In genomic region chr17:35312790-35313711, GRCh38 we compare ENCODE assay signal across 8 cellular contexts.
DNase-seq lines count a peak whose midpoint lies in the region; TF ChIP-seq lines count a peak whose summit lies in the region.

No MANE protein-coding gene starts in this region.

- peak; percentile 21 for DNase-seq in DMS79 (lab: John Stamatoyannopoulos, UW)
- peak; percentile 85 for DNase-seq in H9
- peak; percentile 31 for DNase-seq in NCI-H146 (lab: John Stamatoyannopoulos, UW)
- peak; percentile 46 for DNase-seq in UCSD-AML1 (lab: John Stamatoyannopoulos, UW; ENCODE audit: unreplicated experiment)
- DNase-seq in T47D (ENCODE audit: low read depth in 1 of 2, low spot score in 1 of 2), result peak; percentile 63 to 77
- DNase-seq in immature natural killer cell, result peak; percentile 92 to 94 (median 93)
- DNase-seq in smooth muscle cell of the brain vasculature (ENCODE audit: low read depth, low spot score), result peak; percentile 46
- no peak for DNase-seq in middle frontal gyrus (ENCODE audit: extremely low spot score, low spot score)

- H4K5ac ChIP-seq in H9 (ENCODE audit: insufficient read length, low read depth, low read length), result no peak overlapping the region

- peak overlapping the region in 1 of 3 experiments; percentile 53; a peak in 2 of 7 replicates for H3K27ac Mint-ChIP-seq in H9
- H3K27ac Mint-ChIP-seq in immature natural killer cell, result peak overlapping the region; percentile 94 to 99 (median 98)

- no peak overlapping the region for H2BK20ac ChIP-seq in H9 (ENCODE audit: low read depth, low read length, poor library complexity, severe bottlenecking)

- no peaks in the 10 kb centered on the region; a peak in 1 of 7 replicates for H3K36me3 Mint-ChIP-seq in H9 (ENCODE audit: insufficient read depth in 1 of 3, low read depth in 3 of 3)
- no peaks in the 10 kb centered on the region for H3K36me3 Mint-ChIP-seq in immature natural killer cell

- peak overlapping the region; percentile 57 to 81 for H3K4me3 Mint-ChIP-seq in H9
- H3K4me3 Mint-ChIP-seq in immature natural killer cell, result peak overlapping the region; percentile 94 to 98 (median 97)

- H3K79me1 ChIP-seq in H9 (ENCODE audit: insufficient read depth, low read depth, low read length, poor library complexity, severe bottlenecking), result no peaks in the 10 kb centered on the region

- H3K4ac ChIP-seq in H9 (ENCODE audit: low read depth, low read length), result no peak overlapping the region

- peak overlapping the region; percentile 91 for H3K4me2 ChIP-seq in H9 (ENCODE audit: insufficient read depth, insufficient read length, low read length)

- H4K20me1 ChIP-seq in H9 (ENCODE audit: control insufficient read depth, insufficient read depth, insufficient read length), result no peaks in the 10 kb centered on the region

- peaks cover 15% of the 10 kb centered on the region for H3K27me3 Mint-ChIP-seq in H9 (ENCODE audit: low read depth)
- H3K27me3 Mint-ChIP-seq in immature natural killer cell (ENCODE audit: low read depth in 3 of 3), result peaks cover 0 to 4% (median 0%) of the 10 kb centered on the region in 3 donors

- no peak overlapping the region for H2BK15ac ChIP-seq in H9 (ENCODE audit: low read depth, low read length)

- H3K9ac ChIP-seq in H9 (ENCODE audit: extremely low read depth, insufficient read length, low read length), result peak overlapping the region; percentile 40

- no peak overlapping the region for H3K27ac ChIP-seq in H9 (ENCODE audit: insufficient read length, low read depth, low read length)

- H3K4me1 Mint-ChIP-seq in H9 (peaks cover 42 to 44% of the 10 kb centered on the region in 2 experiments), immature natural killer cell (peaks cover 41 to 58% of the 10 kb centered on the region in 2 donors)

- H3K4me1 ChIP-seq in H9 (ENCODE audit: insufficient read depth, low read length), result no peaks in the 10 kb centered on the region; the same call in 1 of the 2 replicates

- peaks cover 10% of the 10 kb centered on the region; the same call in 1 of the 2 replicates for H3K27me3 ChIP-seq in H9 (ENCODE audit: insufficient read depth, low read length)

- no CpG with 5 or more reads among the region's 20 CpGs for WGBS in H9 (ENCODE audit: extremely low coverage, insufficient read length, low lambda C conversion rate)

- no peak overlapping the region for H2BK5ac ChIP-seq in H9 (ENCODE audit: insufficient read length, low read length)

- H2BK120ac ChIP-seq in H9 (ENCODE audit: low read depth, low read length, poor library complexity, severe bottlenecking), result no peak overlapping the region

- H2BK12ac ChIP-seq in H9 (ENCODE audit: insufficient read length, low read depth, low read length), result no peak overlapping the region

- no peak overlapping the region for H2AK5ac ChIP-seq in H9 (ENCODE audit: insufficient read length, low read length)

- in situ Hi-C loops in T47D (cut with HindIII; ENCODE audit: low pct_unique_long_range_greater_than_20kb, low sequenced_read_pairs), result loop anchor here (25.0 kb wide), 1 partner anchor 224 kb away; the partner anchor contains the start of gene SLFN12L

- H3K9me3 Mint-ChIP-seq in H9 (peaks cover 0 to 4% of the 10 kb centered on the region in 2 experiments; a peak in 1 of 5 replicates), immature natural killer cell (peaks cover 0 to 5% (median 0%) of the 10 kb centered on the region in 6 donors)

- no peak overlapping the region for H4K8ac ChIP-seq in H9 (replicated peaks; ENCODE audit: insufficient read length, low read depth, low read length)

- H2AFZ ChIP-seq in H9 (ENCODE audit: low read length), result no peak overlapping the region

- H3K14ac ChIP-seq in H9 (ENCODE audit: insufficient read depth, low read length), result peak overlapping the region; percentile 44; the same call in 1 of the 2 replicates

- no peak overlapping the region for H3K18ac ChIP-seq in H9 (ENCODE audit: insufficient read length, low read depth, low read length)

- no peaks in the 10 kb centered on the region for H3K79me2 ChIP-seq in H9 (ENCODE audit: insufficient read depth, low read length)

- no peak overlapping the region for H4K91ac ChIP-seq in H9 (ENCODE audit: insufficient read length, low read depth, low read length)

- peaks cover 12% of the 10 kb centered on the region for H3K23me2 ChIP-seq in H9 (ENCODE audit: insufficient read length, low read depth, low read length, poor library complexity, severe bottlenecking)

- peak; percentile 88 for TF ChIP-seq CTCF in H9 (conservative IDR thresholded peaks at IDR 0.05)

- H3K9me3 ChIP-seq in H9 (ENCODE audit: control insufficient read depth, low read depth, low read length), result no peaks in the 10 kb centered on the region

- H3K23ac ChIP-seq in H9 (ENCODE audit: insufficient read length, low read depth, low read length), result no peak overlapping the region

- no peak overlapping the region for H3T11ph ChIP-seq in H9 (ENCODE audit: low read length)

- H3K56ac ChIP-seq in H9 (ENCODE audit: insufficient read length, low read depth, low read length), result no peak overlapping the region
